In genomic region chr2:20106746-20107145, GRCh38 we compare ENCODE assay signal across 8 cellular contexts. TPM values are rescaled to one million over a fixed set of nuclear protein-coding genes. Genes with fewer than 3 reads are reported as not detected.
A peak's percentile ranks its signal among the peaks of the same experiment; 100 is the strongest.
DNase-seq lines count a peak whose midpoint lies in the region; ATAC-seq and TF ChIP-seq lines count a peak whose summit lies in the region.

No MANE protein-coding gene starts in this region.

- H3K4me1 Mint-ChIP-seq in activated CD8-positive, alpha-beta T cell treated with anti-CD3 and anti-CD28 coated beads for 36 hours (ENCODE audit: low read depth) = peaks cover 3% of the 10 kb centered on the region

- H3K27ac ChIP-seq in psoas muscle = no peak overlapping the region

- no peaks in the 10 kb centered on the region for H3K36me3 Mint-ChIP-seq in activated CD8-positive, alpha-beta T cell treated with anti-CD3 and anti-CD28 coated beads for 36 hours (ENCODE audit: low read depth)

- H3K4me3 ChIP-seq in fibroblast of the aortic adventitia (ENCODE audit: low read depth, low read length) = no peak overlapping the region
- no peak overlapping the region for H3K4me3 ChIP-seq in psoas muscle

- no peaks in the 10 kb centered on the region for H3K36me3 ChIP-seq in psoas muscle (ENCODE audit: insufficient read depth in 1 of 2, low read depth in 1 of 2)

- no peak overlapping the region for H3K27ac Mint-ChIP-seq in activated CD8-positive, alpha-beta T cell treated with anti-CD3 and anti-CD28 coated beads for 36 hours

- H3K4me1 ChIP-seq in psoas muscle = no peaks in the 10 kb centered on the region

- CTCF ChIA-PET in activated CD8-positive, alpha-beta T cell treated with anti-CD3 and anti-CD28 coated beads for 36 hours (lab: Charles Lee) = interaction anchor here (0.7 to 1.8 kb wide), 6 partner anchors 11 to 545 kb away, joined by 3 to 13 read pairs (median 4); partner anchors contain the start of gene SDC1

- intact Hi-C loops in activated CD8-positive, alpha-beta T cell treated with anti-CD3 and anti-CD28 coated beads for 36 hours (cut with micrococcal nuclease) = no loop called here
- intact Hi-C loops in psoas muscle (cut with DNase I) = no loop called here

- H3K27me3 ChIP-seq in psoas muscle (ENCODE audit: insufficient read depth in 3 of 3, low read length in 2 of 3) = peaks cover 0 to 12% (median 10%) of the 10 kb centered on the region in 3 donors

- WGBS in psoas muscle, 3 donors = 11 to 24% (median 16%) methylated on average over 30 to 34 of the region's 34 CpGs

- peaks cover 8% of the 10 kb centered on the region for H3K27me3 Mint-ChIP-seq in activated CD8-positive, alpha-beta T cell treated with anti-CD3 and anti-CD28 coated beads for 36 hours

- TF ChIP-seq CTCF in GM12873 (IDR thresholded peaks at IDR 0.05; ENCODE audit: insufficient read depth, low read depth, low read length, missing control alignments) (peak; percentile 23), fibroblast of the aortic adventitia (IDR thresholded peaks at IDR 0.05; ENCODE audit: insufficient read depth, low read length) (peak; percentile 26), psoas muscle (IDR thresholded peaks at IDR 0.05) (peak; percentile 32)
- peak; percentile 15 for TF ChIP-seq CTCF in activated CD8-positive, alpha-beta T cell treated with anti-CD3 and anti-CD28 coated beads for 36 hours (IDR thresholded peaks at IDR 0.05)

- POLR2A ChIA-PET in activated CD8-positive, alpha-beta T cell treated with anti-CD3 and anti-CD28 coated beads for 36 hours (lab: Charles Lee) = no interaction called here

- ATAC-seq in activated CD8-positive, alpha-beta T cell treated with anti-CD3 and anti-CD28 coated beads for 36 hours = peak; percentile 80
- ATAC-seq in psoas muscle (peak in 1 of 4 donors; percentile 37), HG02938 (IDR thresholded peaks at IDR 0.05; ENCODE audit: unreplicated experiment) (no peak)

- H3K9me3 Mint-ChIP-seq in activated CD8-positive, alpha-beta T cell treated with anti-CD3 and anti-CD28 coated beads for 36 hours = no peaks in the 10 kb centered on the region

- peak; percentile 65 for DNase-seq in activated CD8-positive, alpha-beta T cell treated with anti-CD3 and anti-CD28 coated beads for 36 hours
- DNase-seq in fibroblast of the aortic adventitia (ENCODE audit: low read depth) = no peak
- peak in 1 of 2 donors; percentile 31 for DNase-seq in psoas muscle
- no peak for DNase-seq in NCI-H1092 (lab: John Stamatoyannopoulos, UW)
- no peak for DNase-seq in midbrain (lab: John Stamatoyannopoulos, UW)
- DNase-seq in NCI-H82 (lab: John Stamatoyannopoulos, UW) = no peak

- peaks cover 5% of the 10 kb centered on the region for H3K9me3 ChIP-seq in psoas muscle

- peak overlapping the region; percentile 64 for H3K4me3 Mint-ChIP-seq in activated CD8-positive, alpha-beta T cell treated with anti-CD3 and anti-CD28 coated beads for 36 hours

RNA-seq across cellular contexts. Expression of gene LAPTM4A, which starts 55.3 kb away (rescaled TPM):
- 10 to 100 TPM; 15.6 to 16.1 TPM for total RNA-seq in activated CD8-positive, alpha-beta T cell treated with anti-CD3 and anti-CD28 coated beads for 36 hours
- total RNA-seq in fibroblast of the aortic adventitia (ENCODE audit: low replicate concordance) = 90.2 and 251 TPM in 2 replicates
- 10 to 100 TPM; 68.2 to 78.8 (median 70.5) TPM for total RNA-seq in psoas muscle
- 100 to 1,000 TPM in 2 of 3 donors, 10 to 100 TPM in 1; 88.7 to 124 (median 104) TPM for polyA plus RNA-seq in psoas muscle
